Comparison of ENCODE assay signal across 12 cellular contexts in the genomic region with DNA sequence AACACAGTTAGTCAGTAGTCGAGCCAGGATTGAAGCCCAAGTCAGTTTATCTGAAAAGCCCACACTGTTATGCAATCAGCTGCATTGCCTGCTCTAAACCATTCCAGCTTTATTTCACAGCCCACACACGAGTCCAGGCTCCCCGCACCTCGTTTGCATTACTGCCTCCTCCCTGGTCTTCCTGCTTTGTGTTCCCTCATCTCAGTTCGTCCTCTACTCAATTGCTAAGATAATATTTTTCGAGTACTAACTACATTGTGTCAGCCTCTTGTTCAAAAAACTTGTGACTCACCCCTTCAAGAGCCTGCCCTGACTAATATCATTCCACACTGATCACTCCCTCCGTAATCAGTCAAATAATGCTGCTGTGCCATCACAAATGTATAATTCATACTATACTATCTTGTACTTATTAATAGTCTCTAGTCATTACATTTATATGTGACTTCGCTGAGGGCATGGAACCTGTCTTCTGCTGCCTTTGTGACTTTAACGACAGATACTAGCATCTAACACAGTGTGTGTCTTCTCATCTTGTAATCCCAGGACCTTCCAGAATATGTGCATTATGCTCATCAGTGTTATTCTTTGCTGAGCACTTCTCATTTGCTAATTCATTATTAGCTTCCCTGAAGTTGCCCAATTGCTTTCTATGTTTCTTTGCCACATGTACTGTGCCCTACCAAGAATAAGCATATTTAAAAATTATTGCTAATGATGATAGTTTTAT. TPM values are rescaled to one million over a fixed set of nuclear protein-coding genes. Genes with fewer than 3 reads are reported as not detected.
DNase-seq lines count a peak whose midpoint lies in the region; ATAC-seq and TF ChIP-seq lines count a peak whose summit lies in the region.
"Had no signal": no experiment of that assay in that cellular context is flagged by ENCODE, and none has a peak within 500 bp of the region (broad histone marks: within the 10 kb centered on the region; RNA-seq: fewer than 3 reads in every experiment).

No MANE protein-coding gene starts in this region.

- no peak for TF ChIP-seq RAD21 in HCT116 (IDR thresholded peaks at IDR 0.05; ENCODE audit: low read depth)

- ATAC-seq in HCT116 (peak; percentile 49; the same call in 1 of the 2 replicates), right cardiac atrium (peak; percentile 67 to 82)
- ATAC-seq in stimulated activated naive CD8-positive, alpha-beta T cell treated with anti-CD3 and anti-CD28 coated beads, Interleukin-15, amount 100 ng/mL, for 72 hours: no peak

- CTCF ChIA-PET in HCT116 (lab: Charles Lee): no interaction called here

- H3K27ac ChIP-seq in HCT116 (ENCODE audit: low read depth, low read length) (no peak overlapping the region), right cardiac atrium (ENCODE audit: low read length) (peak overlapping the region; percentile 64), dorsolateral prefrontal cortex (no peak overlapping the region)

- no peak for TF ChIP-seq POLR2A in HCT116 (IDR thresholded peaks at IDR 0.05; ENCODE audit: borderline replicate concordance, extremely low read depth, insufficient read depth, insufficient read length)

- no peaks in the 10 kb centered on the region for H3K79me2 ChIP-seq in HCT116 (ENCODE audit: insufficient read depth, low read length)

- peaks cover 41% of the 10 kb centered on the region for H3K4me1 Mint-ChIP-seq in stimulated activated naive CD8-positive, alpha-beta T cell treated with anti-CD3 and anti-CD28 coated beads, Interleukin-15, amount 100 ng/mL, for 72 hours

- H3K27ac Mint-ChIP-seq in stimulated activated naive CD8-positive, alpha-beta T cell treated with anti-CD3 and anti-CD28 coated beads, Interleukin-15, amount 100 ng/mL, for 72 hours: no peak overlapping the region
- H3K27ac Mint-ChIP-seq: activated naive CD4-positive, alpha-beta T cell treated with anti-CD3 and anti-CD28 coated beads, Interleukin-2, amount 50 U/mL, for 24 hours; CD8-positive, alpha-beta memory T cell had no signal

- POLR2A ChIA-PET in HCT116 (lab: Charles Lee): no interaction called here

- RAD21 ChIA-PET in HCT116 (lab: Charles Lee; ENCODE audit: low non-redundant PET in 1 of 2, low total read pairs in 2 of 2, uncharacterized antibody in 2 of 2, unreplicated experiment in 2 of 2): no interaction called here

- H3K4me3 ChIP-seq in HCT116 (replicated peaks in 1 of 2; ENCODE audit: low read depth in 1 of 2, low read length in 2 of 2) (no peak overlapping the region), adipocyte (ENCODE audit: low read length) (peak overlapping the region; percentile 64), right cardiac atrium (ENCODE audit: low read length) (no peak overlapping the region), dorsolateral prefrontal cortex (no peak overlapping the region)

- no peaks in the 10 kb centered on the region for H3K9me3 ChIP-seq in HCT116 (ENCODE audit: control insufficient read depth in 1 of 2, insufficient read depth in 1 of 2, low read depth in 1 of 2, low read length in 2 of 2)
- no peaks in the 10 kb centered on the region for H3K9me3 ChIP-seq in adipocyte (ENCODE audit: control insufficient read depth, low read length)
- no peaks in the 10 kb centered on the region for H3K9me3 ChIP-seq in right cardiac atrium (ENCODE audit: control insufficient read depth, low read length)

- no peaks in the 10 kb centered on the region for H3K27me3 ChIP-seq in HCT116 (ENCODE audit: insufficient read depth, low read length)
- H3K27me3 ChIP-seq in adipocyte (replicated peaks; ENCODE audit: control insufficient read depth, insufficient read depth, low read length): no peaks in the 10 kb centered on the region
- no peaks in the 10 kb centered on the region for H3K27me3 ChIP-seq in right cardiac atrium (ENCODE audit: control insufficient read depth, insufficient read depth)
- H3K27me3 ChIP-seq in dorsolateral prefrontal cortex: no peaks in the 10 kb centered on the region

- H3K4me1 ChIP-seq in HCT116 (ENCODE audit: control insufficient read depth in 1 of 2, insufficient read depth in 2 of 2, low read length in 2 of 2) (peaks cover 0 to 7% of the 10 kb centered on the region in 2 experiments; a peak in 2 of 4 replicates), adipocyte (ENCODE audit: control insufficient read depth, insufficient read depth, low read length) (peaks cover 12% of the 10 kb centered on the region), right cardiac atrium (ENCODE audit: control insufficient read depth, insufficient read depth, low read length) (no peaks in the 10 kb centered on the region)

- H2AFZ ChIP-seq in HCT116 (ENCODE audit: low read depth, low read length, poor library complexity, severe bottlenecking): no peak overlapping the region

- H4K20me1 ChIP-seq in HCT116 (ENCODE audit: insufficient read depth): no peaks in the 10 kb centered on the region

- H3K4me3 Mint-ChIP-seq in stimulated activated naive CD8-positive, alpha-beta T cell treated with anti-CD3 and anti-CD28 coated beads, Interleukin-15, amount 100 ng/mL, for 72 hours: no peak overlapping the region
- H3K4me3 Mint-ChIP-seq: activated naive CD4-positive, alpha-beta T cell treated with anti-CD3 and anti-CD28 coated beads, Interleukin-2, amount 50 U/mL, for 24 hours; CD8-positive, alpha-beta memory T cell had no signal

- peaks cover 6 to 7% of the 10 kb centered on the region in 2 donors for H3K9me3 Mint-ChIP-seq in stimulated activated naive CD8-positive, alpha-beta T cell treated with anti-CD3 and anti-CD28 coated beads, Interleukin-15, amount 100 ng/mL, for 72 hours
- H3K9me3 Mint-ChIP-seq: activated naive CD4-positive, alpha-beta T cell treated with anti-CD3 and anti-CD28 coated beads, Interleukin-2, amount 50 U/mL, for 24 hours; CD8-positive, alpha-beta memory T cell had no signal

- intact Hi-C loops in HCT116 (cut with micrococcal nuclease): no loop called here
- intact Hi-C loops in right cardiac atrium (cut with DNase I): no loop called here
- intact Hi-C loops in dorsolateral prefrontal cortex (cut with DNase I): no loop called here

- DNase-seq in A172 (ENCODE audit: low spot score) (peak; percentile 56), HCT116 (ENCODE audit: low read depth, low spot score) (no peak), adipocyte (ENCODE audit: low read depth) (peak; percentile 78), right cardiac atrium (peak in 1 of 3 donors; percentile 43), dorsolateral prefrontal cortex (no peak), NCI-H2196 treated with DMSO at 0.1 percent for 48 hours (lab: John Stamatoyannopoulos, UW; ENCODE audit: unreplicated experiment) (no peak)
- no peak for DNase-seq in stimulated activated naive CD8-positive, alpha-beta T cell treated with anti-CD3 and anti-CD28 coated beads, Interleukin-15, amount 100 ng/mL, for 72 hours
- no peak for DNase-seq in activated CD4-positive, alpha-beta T cell treated with anti-CD3 and anti-CD28 coated beads, Interleukin-2, amount 50 U/mL, for 1 hour
- DNase-seq: CD8-positive, alpha-beta memory T cell; NCI-H187; T-helper 2 cell had no signal

- no peaks in the 10 kb centered on the region for H3K36me3 ChIP-seq in HCT116 (ENCODE audit: control insufficient read depth in 1 of 2, insufficient read depth in 2 of 2, low read length in 2 of 2)
- no peaks in the 10 kb centered on the region for H3K36me3 ChIP-seq in adipocyte (ENCODE audit: control insufficient read depth, insufficient read depth, low read length, severe bottlenecking)

- H3K9ac ChIP-seq in HCT116 (ENCODE audit: low read length): no peak overlapping the region
- H3K9ac ChIP-seq in adipocyte (ENCODE audit: low read length): peak overlapping the region; percentile 32

- H3K27me3 Mint-ChIP-seq in stimulated activated naive CD8-positive, alpha-beta T cell treated with anti-CD3 and anti-CD28 coated beads, Interleukin-15, amount 100 ng/mL, for 72 hours: peaks cover 20% of the 10 kb centered on the region
- H3K27me3 Mint-ChIP-seq: activated naive CD4-positive, alpha-beta T cell treated with anti-CD3 and anti-CD28 coated beads, Interleukin-2, amount 50 U/mL, for 24 hours had no signal

- no TSS peak for BruUV-seq in HCT116 (replicated peaks; lab: Mats Ljungman, UMichigan)

- 30% methylated on average over 9 of the region's 9 CpGs for WGBS in right cardiac atrium

- no peak overlapping the region for H3K4me2 ChIP-seq in HCT116 (ENCODE audit: low read length)

- no peak for TF ChIP-seq CTCF in HCT116 (IDR thresholded peaks at IDR 0.05 in 2 of 3, conservative IDR thresholded peaks at IDR 0.05 in 1 of 3; ENCODE audit: borderline replicate concordance in 1 of 3, insufficient read depth in 1 of 3, low read depth in 2 of 3, low read length in 2 of 3)
- TF ChIP-seq CTCF in dorsolateral prefrontal cortex (IDR thresholded peaks at IDR 0.05 in 54 of 56, conservative IDR thresholded peaks at IDR 0.05 in 2 of 56; ENCODE audit: low read depth in 1 of 56, partially characterized antibody in 56 of 56): no peak

- no peaks in the 10 kb centered on the region for H3K9me2 ChIP-seq in HCT116 (ENCODE audit: insufficient read depth)

TF ChIP-seq in HCT116, 20 proteins besides CTCF, POLR2A, EP300 and RAD21:
- TF ChIP-seq EZH2phosphoT487 (IDR thresholded peaks at IDR 0.05; ENCODE audit: borderline replicate concordance): no peak
- TF ChIP-seq SP1 (IDR thresholded peaks at IDR 0.05; ENCODE audit: low read depth): no peak
- TF ChIP-seq SIN3A (IDR thresholded peaks at IDR 0.05; ENCODE audit: low read depth): no peak
- no peak for TF ChIP-seq JUND (IDR thresholded peaks at IDR 0.05)
- TF ChIP-seq EGR1 (IDR thresholded peaks at IDR 0.05; ENCODE audit: low read depth): no peak
- no peak for TF ChIP-seq ZNF274 (IDR thresholded peaks at IDR 0.05; ENCODE audit: low read depth, low read length)

RNA-seq across cellular contexts. Expression of a gene that starts 26.2 kb away (rescaled TPM):
- 1.5 and 2.5 TPM in 2 replicates for total RNA-seq in A172 (2014; rRNA removed; shearing (Covaris generic))
- 6.1 TPM for total RNA-seq in HCT116 (2021; ENCODE audit: unreplicated experiment)
- polyA plus RNA-seq in HCT116 (2012): 2.4 and 2.6 TPM in 2 replicates
- 1 to 10 TPM; 4.9 to 7.9 (median 6.4) TPM for total RNA-seq in right cardiac atrium
- 2.6 TPM for polyA plus RNA-seq in right cardiac atrium
- 10 to 100 TPM; 10.9 to 39.0 (median 19.4) TPM for total RNA-seq in dorsolateral prefrontal cortex

Comparison
In these comparisons a context has a peak if more than half of its experiments do, and no peak if none do; other contexts are left out.
1. DNase-seq: peak in A172 (single experiment) and adipocyte (single experiment); none in HCT116 (single experiment), stimulated activated naive CD8-positive, alpha-beta T cell treated with anti-CD3 and anti-CD28 coated beads, Interleukin-15, amount 100 ng/mL, for 72 hours (0 of 2), activated CD4-positive, alpha-beta T cell treated with anti-CD3 and anti-CD28 coated beads, Interleukin-2, amount 50 U/mL, for 1 hour (single experiment), dorsolateral prefrontal cortex (0 of 10) and NCI-H2196 treated with DMSO at 0.1 percent for 48 hours (single experiment).